23 cellular contexts compared by ENCODE assay signal in the genomic region with DNA sequence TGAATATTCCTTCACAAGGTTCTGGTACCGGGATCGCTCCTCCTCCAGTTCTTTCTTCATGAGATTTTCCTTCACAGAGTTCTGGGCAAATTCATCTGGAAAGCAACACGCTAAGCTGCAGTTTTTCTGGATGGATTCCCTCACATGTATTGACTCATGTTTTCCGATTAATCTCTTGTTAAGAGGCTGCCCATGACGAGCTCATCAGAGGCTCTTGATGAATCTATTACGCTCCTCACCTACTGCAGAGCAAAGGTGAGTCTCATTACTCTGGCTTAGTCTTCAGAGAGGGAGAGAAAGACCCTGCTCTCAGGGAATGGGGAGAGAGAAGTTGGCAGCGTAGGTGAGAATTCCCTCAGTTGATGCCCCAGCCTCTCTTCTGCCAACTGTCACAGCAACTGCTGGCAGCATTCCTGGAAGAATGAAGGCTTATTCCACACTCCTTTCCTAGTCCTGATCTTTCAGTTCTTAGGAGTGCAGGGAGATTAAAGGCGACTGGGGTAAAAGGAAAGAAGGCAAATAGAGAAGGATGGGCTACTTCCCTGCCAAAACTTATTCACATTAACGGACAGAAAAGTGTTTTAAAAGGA.
DNase-seq lines count a peak whose midpoint lies in the region; ATAC-seq and TF ChIP-seq lines count a peak whose summit lies in the region.
"Had no signal": no experiment of that assay in that cellular context is flagged by ENCODE, and none has a peak within 500 bp of the region (broad histone marks: within the 10 kb centered on the region; RNA-seq: fewer than 3 reads in every experiment).

No MANE protein-coding gene starts in this region.

- peak overlapping the region in 2 of 5 experiments; percentile 22 to 57 for H3K4me3 Mint-ChIP-seq in brain
- no peak overlapping the region for H3K4me3 Mint-ChIP-seq in natural killer cell treated with Interleukin-12 subunit alpha and Interleukin-12 subunit beta and Interleukin-15 and Interleukin-18, amount 100 ng/mL, for 72 hours
- H3K4me3 Mint-ChIP-seq: CD8-positive, alpha-beta T cell had no signal

- H3K4me2 ChIP-seq in skeletal muscle satellite cell (ENCODE audit: low read length): peak overlapping the region; percentile 34
- H3K4me2 ChIP-seq: BLaER1 had no signal

- H3K27me3 ChIP-seq in foreskin keratinocyte (peaks cover 11% of the 10 kb centered on the region), skeletal muscle satellite cell (ENCODE audit: control insufficient read depth, insufficient read depth, low read length) (no peaks in the 10 kb centered on the region)
- H3K27me3 ChIP-seq: BLaER1 had no signal

- TF ChIP-seq CTCF in brain (conservative IDR thresholded peaks at IDR 0.05): no peak
- TF ChIP-seq CTCF in foreskin keratinocyte (conservative IDR thresholded peaks at IDR 0.05): no peak

- H3K4me1 Mint-ChIP-seq in brain: peaks cover 6% of the 10 kb centered on the region
- H3K4me1 Mint-ChIP-seq in natural killer cell treated with Interleukin-12 subunit alpha and Interleukin-12 subunit beta and Interleukin-15 and Interleukin-18, amount 100 ng/mL, for 72 hours (ENCODE audit: low read depth in 2 of 2): no peaks in the 10 kb centered on the region

- H3K27me3 Mint-ChIP-seq in brain: peaks cover 7% of the 10 kb centered on the region
- H3K27me3 Mint-ChIP-seq in natural killer cell treated with Interleukin-12 subunit alpha and Interleukin-12 subunit beta and Interleukin-15 and Interleukin-18, amount 100 ng/mL, for 72 hours: peaks cover 22 to 38% of the 10 kb centered on the region in 2 donors

- DNase-seq in activated effector memory CD4-positive, alpha-beta T cell treated with anti-CD3 and anti-CD28 coated beads, Interleukin-2, amount 50 U/mL, for 16 hours: peak; percentile 1
- no peak for DNase-seq in activated effector memory CD4-positive, alpha-beta T cell treated with Interleukin-2 at 50 U/mL for 16 hours
- DNase-seq in foreskin keratinocyte (no peak), AG20443 (ENCODE audit: low spot score) (no peak)
- no peak for DNase-seq in activated T-cell treated with anti-CD3 and anti-CD28 coated beads, Interleukin-2, amount 50 U/mL, for 48 hours
- DNase-seq in natural killer cell treated with Interleukin-12 subunit alpha and Interleukin-12 subunit beta and Interleukin-15 and Interleukin-18, amount 100 ng/mL, for 72 hours (ENCODE audit: low spot score): no peak
- DNase-seq: 8988T; CD8-positive, alpha-beta T cell; DND-41; GDM1; GOT3; NCI-H1048; NCI-H1436 treated with DMSO at 0.1 percent for 48 hours; NCI-H2029 treated with DMSO at 0.1 percent for 48 hours; NCI-H2171 treated with DMSO at 0.1 percent for 48 hours; NCI-H510A; NCI-H82 had no signal

- ATAC-seq in foreskin keratinocyte: peak; percentile 8
- no peak for ATAC-seq in natural killer cell treated with Interleukin-12 subunit alpha and Interleukin-12 subunit beta and Interleukin-15 and Interleukin-18, amount 100 ng/mL, for 72 hours
- ATAC-seq: CD8-positive, alpha-beta T cell; GM12878; HepG2; Panc1 had no signal

- no peak overlapping the region for H3K4me3 ChIP-seq in skeletal muscle satellite cell (ENCODE audit: low read length)
- H3K4me3 ChIP-seq: BLaER1, GM12878 had no signal

- no peaks in the 10 kb centered on the region for H3K36me3 Mint-ChIP-seq in brain
- no peaks in the 10 kb centered on the region for H3K36me3 Mint-ChIP-seq in natural killer cell treated with Interleukin-12 subunit alpha and Interleukin-12 subunit beta and Interleukin-15 and Interleukin-18, amount 100 ng/mL, for 72 hours
- H3K36me3 Mint-ChIP-seq: CD8-positive, alpha-beta T cell had no signal

- no peaks in the 10 kb centered on the region for H3K36me3 ChIP-seq in skeletal muscle satellite cell (ENCODE audit: insufficient read depth, low read length)
- H3K36me3 ChIP-seq: BLaER1 had no signal

- H3K9ac ChIP-seq in skeletal muscle satellite cell (ENCODE audit: low read depth, low read length): no peak overlapping the region
- H3K9ac ChIP-seq: BLaER1 had no signal

- H3K4me1 ChIP-seq in foreskin keratinocyte (peaks cover 6% of the 10 kb centered on the region), skeletal muscle satellite cell (ENCODE audit: control insufficient read depth, insufficient read depth, low read length) (peaks cover 27% of the 10 kb centered on the region)
- H3K4me1 ChIP-seq: BLaER1 had no signal

- peak overlapping the region in 4 of 5 experiments; percentile 43 to 96 (median 59) for H3K27ac Mint-ChIP-seq in brain
- H3K27ac Mint-ChIP-seq in natural killer cell treated with Interleukin-12 subunit alpha and Interleukin-12 subunit beta and Interleukin-15 and Interleukin-18, amount 100 ng/mL, for 72 hours: no peak overlapping the region
- H3K27ac Mint-ChIP-seq: CD8-positive, alpha-beta T cell had no signal

- no peak overlapping the region for H3K27ac ChIP-seq in foreskin keratinocyte
- H3K27ac ChIP-seq: BLaER1 had no signal

- peaks cover 0 to 3% (median 0%) of the 10 kb centered on the region in 5 experiments for H3K9me3 Mint-ChIP-seq in brain
- no peaks in the 10 kb centered on the region for H3K9me3 Mint-ChIP-seq in natural killer cell treated with Interleukin-12 subunit alpha and Interleukin-12 subunit beta and Interleukin-15 and Interleukin-18, amount 100 ng/mL, for 72 hours
- H3K9me3 Mint-ChIP-seq: CD8-positive, alpha-beta T cell had no signal

- H3K9me3 ChIP-seq in skeletal muscle satellite cell (replicated peaks; ENCODE audit: low read length): no peaks in the 10 kb centered on the region
- H3K9me3 ChIP-seq: BLaER1 had no signal

Comparison
In these comparisons a context has a peak if more than half of its experiments do, and no peak if none do; other contexts are left out.
1. H3K27ac Mint-ChIP-seq: peak in brain (4 of 5); none in natural killer cell treated with Interleukin-12 subunit alpha and Interleukin-12 subunit beta and Interleukin-15 and Interleukin-18, amount 100 ng/mL, for 72 hours (0 of 2).